ENCODE assay signal across 20 cellular contexts in the genomic region with DNA sequence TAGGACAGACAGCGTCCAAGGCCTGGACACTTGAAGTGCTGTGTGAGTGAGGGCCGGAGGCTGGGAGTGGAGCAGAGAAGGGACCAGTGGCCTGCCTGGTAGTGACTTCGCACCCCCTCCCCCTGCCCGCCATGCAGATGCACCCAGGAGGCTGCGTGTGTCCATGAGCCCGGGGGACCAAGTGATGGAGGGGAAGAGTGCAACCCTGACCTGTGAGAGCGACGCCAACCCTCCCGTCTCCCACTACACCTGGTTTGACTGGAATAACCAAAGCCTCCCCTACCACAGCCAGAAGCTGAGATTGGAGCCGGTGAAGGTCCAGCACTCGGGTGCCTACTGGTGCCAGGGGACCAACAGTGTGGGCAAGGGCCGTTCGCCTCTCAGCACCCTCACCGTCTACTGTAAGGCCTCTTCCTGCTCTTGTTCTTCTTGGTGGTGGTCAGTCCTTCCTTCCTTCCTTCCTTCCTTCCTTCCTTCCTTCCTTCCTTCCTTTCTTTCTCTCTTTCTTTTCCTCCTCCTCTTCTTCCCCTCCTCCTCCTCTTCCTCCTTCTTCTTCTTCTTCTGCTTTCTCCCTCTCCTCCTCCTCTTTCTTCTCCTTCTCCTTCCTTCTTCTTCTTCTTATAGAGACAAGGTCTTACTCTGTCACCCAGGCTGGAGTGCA. TPM values are rescaled to one million over a fixed set of nuclear protein-coding genes. Genes with fewer than 3 reads are reported as not detected.
A peak's percentile ranks its signal among the peaks of the same experiment; 100 is the strongest.
DNase-seq lines count a peak whose midpoint lies in the region; ATAC-seq, FAIRE-seq and TF ChIP-seq lines count a peak whose summit lies in the region.
"Had no signal": no experiment of that assay in that cellular context is flagged by ENCODE, and none has a peak within 500 bp of the region (broad histone marks: within the 10 kb centered on the region; RNA-seq: fewer than 3 reads in every experiment).

No MANE protein-coding gene starts in this region.

- no peak for TF ChIP-seq EP300 in stomach (IDR thresholded peaks at IDR 0.05)

- no peak for TF ChIP-seq CTCF in stomach (IDR thresholded peaks at IDR 0.05)

- H3K4me1 ChIP-seq in BLaER1 (peaks cover 100% of the 10 kb centered on the region), Karpas-422 (ENCODE audit: low read length) (peaks cover 27% of the 10 kb centered on the region), stomach (peaks cover 0 to 3% (median 0%) of the 10 kb centered on the region in 4 donors)

- H3K4me3 ChIP-seq in BLaER1 (no peak overlapping the region), Karpas-422 (ENCODE audit: low read length) (no peak overlapping the region), stomach (no peak overlapping the region)

- H3K9ac ChIP-seq in BLaER1 (peak overlapping the region; percentile 1; the same call in 1 of the 2 replicates), Karpas-422 (ENCODE audit: low read length) (no peak overlapping the region)

- peak overlapping the region; percentile 58 for H3K4me2 ChIP-seq in BLaER1
- no peak overlapping the region for H3K4me2 ChIP-seq in Karpas-422 (ENCODE audit: low read depth, low read length, poor library complexity, severe bottlenecking)

- peak overlapping the region; percentile 25 for H3K27ac Mint-ChIP-seq in activated T-helper 17 cell treated with anti-CD3 and anti-CD28 coated beads, Interleukin-2, amount 50 U/mL, for 72 hours
- H3K27ac Mint-ChIP-seq in memory B cell: peak overlapping the region; percentile 51

- no peak for TF ChIP-seq POLR2A in GM12891 (IDR thresholded peaks at IDR 0.05; ENCODE audit: low read depth, low read length)
- no peak for TF ChIP-seq POLR2A in stomach (IDR thresholded peaks at IDR 0.05)

- no peak overlapping the region for H2AFZ ChIP-seq in Karpas-422 (ENCODE audit: low read length)

- intact Hi-C loops in stomach (cut with DNase I; ENCODE audit: low total_unique reads): no loop called here

- no peaks in the 10 kb centered on the region for H3K79me2 ChIP-seq in Karpas-422 (ENCODE audit: low read length)

- H3K9me3 Mint-ChIP-seq in activated T-helper 17 cell treated with anti-CD3 and anti-CD28 coated beads, Interleukin-2, amount 50 U/mL, for 72 hours: no peaks in the 10 kb centered on the region
- no peaks in the 10 kb centered on the region for H3K9me3 Mint-ChIP-seq in memory B cell

- no peaks in the 10 kb centered on the region for H3K36me3 Mint-ChIP-seq in activated T-helper 17 cell treated with anti-CD3 and anti-CD28 coated beads, Interleukin-2, amount 50 U/mL, for 72 hours (ENCODE audit: low read depth)
- peaks cover 38% of the 10 kb centered on the region for H3K36me3 Mint-ChIP-seq in memory B cell

- ATAC-seq in activated T-helper 17 cell treated with anti-CD3 and anti-CD28 coated beads, Interleukin-2, amount 50 U/mL, for 72 hours (replicated peaks): no peak
- no peak for ATAC-seq in memory B cell (ENCODE audit: low read depth)

- 81 to 89% (median 85%) methylated on average over 6 to 14 of the region's 14 CpGs for WGBS in stomach, 5 donors

- H3K27me3 Mint-ChIP-seq in activated T-helper 17 cell treated with anti-CD3 and anti-CD28 coated beads, Interleukin-2, amount 50 U/mL, for 72 hours: peaks cover 9% of the 10 kb centered on the region
- no peaks in the 10 kb centered on the region for H3K27me3 Mint-ChIP-seq in memory B cell
- H3K27me3 Mint-ChIP-seq: IgD-negative memory B cell had no signal

- H3K9me2 ChIP-seq in Karpas-422 (replicated peaks; ENCODE audit: insufficient read depth, low read length): no peaks in the 10 kb centered on the region

- H3K4me1 Mint-ChIP-seq in activated T-helper 17 cell treated with anti-CD3 and anti-CD28 coated beads, Interleukin-2, amount 50 U/mL, for 72 hours: peaks cover 13% of the 10 kb centered on the region
- peaks cover 50% of the 10 kb centered on the region for H3K4me1 Mint-ChIP-seq in memory B cell

- H4K20me1 ChIP-seq in BLaER1: peaks cover 75% of the 10 kb centered on the region
- peaks cover 21% of the 10 kb centered on the region; the same call in 1 of the 2 replicates for H4K20me1 ChIP-seq in Karpas-422 (ENCODE audit: insufficient read depth, low read depth, low read length)

- H3K27ac ChIP-seq in BLaER1 (peak overlapping the region; percentile 39), Karpas-422 (ENCODE audit: low read length) (no peak overlapping the region), stomach (no peak overlapping the region)

- H3K36me3 ChIP-seq in BLaER1: peaks cover 98% of the 10 kb centered on the region
- peaks cover 28% of the 10 kb centered on the region for H3K36me3 ChIP-seq in Karpas-422 (ENCODE audit: insufficient read depth, low read length)
- no peaks in the 10 kb centered on the region for H3K36me3 ChIP-seq in stomach

- FAIRE-seq in GM12891 (lab: Jason Lieb, UNC): no peak
- FAIRE-seq: GM19239 had no signal

- H3K9me3 ChIP-seq in BLaER1 (no peaks in the 10 kb centered on the region), Karpas-422 (ENCODE audit: low read length) (no peaks in the 10 kb centered on the region), stomach (no peaks in the 10 kb centered on the region)

- H3K27me3 ChIP-seq in BLaER1: no peaks in the 10 kb centered on the region
- no peaks in the 10 kb centered on the region for H3K27me3 ChIP-seq in Karpas-422 (ENCODE audit: low read length)
- H3K27me3 ChIP-seq in stomach: peaks cover 0 to 19% (median 5%) of the 10 kb centered on the region in 3 donors

- H3K4me3 Mint-ChIP-seq in activated T-helper 17 cell treated with anti-CD3 and anti-CD28 coated beads, Interleukin-2, amount 50 U/mL, for 72 hours: no peak overlapping the region
- no peak overlapping the region for H3K4me3 Mint-ChIP-seq in memory B cell

- DNase-seq in GM12891 (ENCODE audit: insufficient read length, low spot score) (no peak), memory B cell (ENCODE audit: low spot score in 2 of 2) (no peak), Karpas-422 (no peak), stomach (no peak)
- DNase-seq in stimulated activated CD4-positive, alpha-beta T cell treated with anti-CD3 and anti-CD28 coated beads, Interleukin-2, amount 100 ng/mL, for 24 hours: no peak
- DNase-seq: C1 segment of cervical spinal cord; EL; HCEC 1CT; NCI-H146; NCI-H2107; NCI-H226; NCI-H526 treated with DMSO at 0.1 percent for 48 hours; NK-92 treated with Interleukin-12 subunit alpha and Interleukin-12 subunit beta, amount 100 ng/mL, for 24 hours had no signal

TF ChIP-seq in GM12891, 5 proteins besides CTCF, POLR2A, EP300 and RAD21:
- TF ChIP-seq POLR2AphosphoS5 (IDR thresholded peaks at IDR 0.05; ENCODE audit: low read depth, low read length) (0 out of 2 replicates have a peak, but pooled peaks have one; percentile 45), POU2F2 (IDR thresholded peaks at IDR 0.05; ENCODE audit: low read depth, low read length) (no peak), PAX5 (IDR thresholded peaks at IDR 0.05; ENCODE audit: insufficient read depth, low read length, severe bottlenecking) (no peak), SPI1 (IDR thresholded peaks at IDR 0.05; ENCODE audit: low read depth, low read length) (no peak), TAF1 (IDR thresholded peaks at IDR 0.05; ENCODE audit: low read depth, low read length) (no peak)

RNA-seq across cellular contexts. Expression of a gene that starts 6.0 kb away (rescaled TPM):
- polyA plus RNA-seq in GM12891 (2012; ENCODE audit: low read depth, missing spikeins): 2.2 TPM
- under 1 TPM; 0.42 to 0.54 TPM for total RNA-seq in activated T-helper 17 cell treated with anti-CD3 and anti-CD28 coated beads, Interleukin-2, amount 50 U/mL, for 72 hours
- 0.34 and 2.0 TPM in 2 replicates for total RNA-seq in Karpas-422 (2014; rRNA removed; shearing (Covaris generic); ENCODE audit: low replicate concordance)
- under 1 TPM in 1 of 5 donors, not detected in 4; 0.18 TPM for total RNA-seq in stomach
- polyA plus RNA-seq in stomach: not detected
- total RNA-seq: HT-29, SK-MEL-5 had no signal
- polyA plus RNA-seq: AG04450 had no signal

RNA-seq across cellular contexts. Expression of a gene that starts 12.7 kb away (rescaled TPM):
- 165 TPM for polyA plus RNA-seq in GM12891 (2012; ENCODE audit: low read depth, missing spikeins)
- total RNA-seq in activated T-helper 17 cell treated with anti-CD3 and anti-CD28 coated beads, Interleukin-2, amount 50 U/mL, for 72 hours: 10 to 100 TPM in 1 of 2 donors, 1 to 10 TPM in 1; 5.3 to 11.7 TPM
- 454 and 602 TPM in 2 replicates for total RNA-seq in Karpas-422 (2014; rRNA removed; shearing (Covaris generic); ENCODE audit: low replicate concordance)
- total RNA-seq in stomach: 1 to 10 TPM in 2 of 5 donors, not detected in 3; 3.1 to 5.7 TPM
- polyA plus RNA-seq in stomach: 1 to 10 TPM; 2.0 to 5.5 (median 4.0) TPM
- polyA plus RNA-seq: AG04450 had no signal

RNA-seq across cellular contexts. Expression of a gene that starts 16.6 kb away (rescaled TPM):
- polyA plus RNA-seq in GM12891 (2012; ENCODE audit: low read depth, missing spikeins): 0.18 TPM
- total RNA-seq in activated T-helper 17 cell treated with anti-CD3 and anti-CD28 coated beads, Interleukin-2, amount 50 U/mL, for 72 hours: 1 to 10 TPM; 1.7 to 2.3 TPM
- total RNA-seq in Karpas-422 (2014; rRNA removed; shearing (Covaris generic); ENCODE audit: low replicate concordance): not detected in 2 replicates
- total RNA-seq in stomach: not detected
- under 1 TPM in 2 of 3 donors, not detected in 1; 0.30 to 0.56 TPM for polyA plus RNA-seq in stomach
- total RNA-seq: HT-29, SK-MEL-5 had no signal
- polyA plus RNA-seq: AG04450, IgD-negative memory B cell had no signal

RNA-seq across cellular contexts. Expression of a gene that starts 29.2 kb away (rescaled TPM):
- polyA plus RNA-seq in GM12891 (2012; ENCODE audit: low read depth, missing spikeins): 0.13 TPM
- under 1 TPM; 0.42 to 0.61 TPM for total RNA-seq in activated T-helper 17 cell treated with anti-CD3 and anti-CD28 coated beads, Interleukin-2, amount 50 U/mL, for 72 hours
- total RNA-seq in Karpas-422 (2014; rRNA removed; shearing (Covaris generic); ENCODE audit: low replicate concordance): not detected in 2 replicates
- total RNA-seq in stomach: not detected
- polyA plus RNA-seq in stomach: under 1 TPM in 1 of 3 donors, not detected in 2; 0.19 TPM
- total RNA-seq: HT-29, SK-MEL-5 had no signal
- polyA plus RNA-seq: AG04450, IgD-negative memory B cell had no signal

RNA-seq across cellular contexts. Expression of a gene that starts 49.7 kb away (rescaled TPM):
- polyA plus RNA-seq in GM12891 (2012; ENCODE audit: low read depth, missing spikeins): 0.21 TPM
- under 1 TPM; 0.24 to 0.50 TPM for total RNA-seq in activated T-helper 17 cell treated with anti-CD3 and anti-CD28 coated beads, Interleukin-2, amount 50 U/mL, for 72 hours
- 0.36 TPM in 1 of 2 replicates, not detected in the other for total RNA-seq in Karpas-422 (2014; rRNA removed; shearing (Covaris generic); ENCODE audit: low replicate concordance)
- total RNA-seq in stomach: 1 to 10 TPM in 1 of 5 donors, under 1 TPM in 1, not detected in 3; 0.73 to 5.5 TPM
- polyA plus RNA-seq in stomach: under 1 TPM in 1 of 3 donors, not detected in 2; 0.05 TPM
- total RNA-seq: HT-29, SK-MEL-5 had no signal
- polyA plus RNA-seq: AG04450 had no signal

Comparison
In these comparisons a context has a peak if more than half of its experiments do, and no peak if none do; other contexts are left out.
1. RNA of a gene that starts 12.7 kb away (total RNA-seq): 454 to 602 TPM in Karpas-422; 5.3 to 11.7 TPM in activated T-helper 17 cell treated with anti-CD3 and anti-CD28 coated beads, Interleukin-2, amount 50 U/mL, for 72 hours and 3.1 to 5.7 TPM in stomach; every median in the first group is over 10 times any median in the second.